14 cellular contexts compared by ENCODE assay signal in genomic region chr12:31928246-31929139, GRCh38. TPM values are rescaled to one million over a fixed set of nuclear protein-coding genes. Genes with fewer than 3 reads are reported as not detected.
A peak's percentile ranks its signal among the peaks of the same experiment; 100 is the strongest.
DNase-seq lines count a peak whose midpoint lies in the region; ATAC-seq, FAIRE-seq and TF ChIP-seq lines count a peak whose summit lies in the region.
"Had no signal": no experiment of that assay in that cellular context is flagged by ENCODE, and none has a peak within 500 bp of the region (broad histone marks: within the 10 kb centered on the region; RNA-seq: fewer than 3 reads in every experiment).

No MANE protein-coding gene starts in this region.

- H3K27ac ChIP-seq in A673 (ENCODE audit: low read depth, low read length, poor library complexity, severe bottlenecking) = no peak overlapping the region
- H3K27ac ChIP-seq: lower lobe of right lung, right lobe of liver had no signal

- TF ChIP-seq POLR2A in GM12892 (IDR thresholded peaks at IDR 0.05; ENCODE audit: low read depth, low read length) = no peak

- no TSS peak for BruUV-seq in A673 (replicated peaks; lab: Mats Ljungman, UMichigan)

- H3K4me3 Mint-ChIP-seq in naive thymus-derived CD8-positive, alpha-beta T cell = peak overlapping the region; percentile 76 to 95 (median 88)

- H3K4me3 ChIP-seq in A673 (ENCODE audit: low read depth, low read length, poor library complexity, severe bottlenecking) = no peak overlapping the region
- H3K4me3 ChIP-seq: lower lobe of right lung, right lobe of liver had no signal

- TF ChIP-seq CTCF in A673 (conservative IDR thresholded peaks at IDR 0.05; ENCODE audit: low read depth, low read length) = no peak

- H3K36me3 ChIP-seq in A673 (ENCODE audit: insufficient read depth, low read length, poor library complexity, severe bottlenecking) = no peaks in the 10 kb centered on the region
- H3K36me3 ChIP-seq: lower lobe of right lung, right lobe of liver had no signal

- no peak for DNase-seq in GM12892 (ENCODE audit: insufficient read length)
- DNase-seq in activated T-cell treated with anti-CD3 and anti-CD28 coated beads, Interleukin-2, amount 50 U/mL, for 48 hours = peak; percentile 32 to 43
- DNase-seq in naive thymus-derived CD8-positive, alpha-beta T cell = peak in 6 of 10 donors; percentile 7 to 64 (median 30)
- DNase-seq in A673 (ENCODE audit: low spot score) = no peak
- no peak for DNase-seq in AG20443 (ENCODE audit: low spot score)
- DNase-seq in NOMO-1 treated with DMSO at 0.1 percent for 48 hours (lab: John Stamatoyannopoulos, UW; ENCODE audit: unreplicated experiment) = no peak
- DNase-seq: Calu3, GOT3, lower lobe of right lung, NCI-H1436, right lobe of liver had no signal

- POLR2A ChIA-PET in naive thymus-derived CD8-positive, alpha-beta T cell (lab: Charles Lee) = interaction anchor here (0.6 to 1.9 kb wide), 16 partner anchors 13 to 269 kb away, joined by 3 to 31 read pairs (median 4); partner anchors contain the start of genes ETFBKMT and RESF1
- POLR2A ChIA-PET in A673 (lab: Charles Lee; ENCODE audit: low non-redundant PET) = no interaction called here

- H3K4me1 ChIP-seq in A673 (ENCODE audit: insufficient read depth, low read length, poor library complexity, severe bottlenecking) = no peaks in the 10 kb centered on the region
- H3K4me1 ChIP-seq: lower lobe of right lung, right lobe of liver had no signal

- intact Hi-C loops in A673 (cut with micrococcal nuclease; ENCODE audit: unreplicated experiment) = no loop called here

- peak overlapping the region; percentile 92 to 99 (median 98) for H3K27ac Mint-ChIP-seq in naive thymus-derived CD8-positive, alpha-beta T cell

- peaks cover 21 to 64% (median 55%) of the 10 kb centered on the region in 4 donors for H3K4me1 Mint-ChIP-seq in naive thymus-derived CD8-positive, alpha-beta T cell

- no peaks in the 10 kb centered on the region for H3K27me3 ChIP-seq in A673 (replicated peaks; ENCODE audit: insufficient read depth, low read depth, low read length, poor library complexity)
- H3K27me3 ChIP-seq: right lobe of liver had no signal

- ATAC-seq in HG02870 (IDR thresholded peaks at IDR 0.05; ENCODE audit: unreplicated experiment) = peak; percentile 67
- peak; percentile 90 to 91 for ATAC-seq in naive thymus-derived CD8-positive, alpha-beta T cell
- ATAC-seq in HG03108 (IDR thresholded peaks at IDR 0.05; ENCODE audit: unreplicated experiment) = no peak
- ATAC-seq: lower lobe of right lung, Panc1, right lobe of liver had no signal

- peaks cover 6% of the 10 kb centered on the region for H3K9me3 ChIP-seq in A673 (ENCODE audit: low read depth, low read length, poor library complexity, severe bottlenecking)
- H3K9me3 ChIP-seq: right lobe of liver had no signal

- peak; percentile 71 for FAIRE-seq in GM12892 (lab: Jason Lieb, UNC)

- H3K27me3 Mint-ChIP-seq in naive thymus-derived CD8-positive, alpha-beta T cell = no peaks in the 10 kb centered on the region

- CTCF ChIA-PET in A673 (lab: Charles Lee) = no interaction called here

- H3K9me3 Mint-ChIP-seq in naive thymus-derived CD8-positive, alpha-beta T cell = peaks cover 0 to 33% (median 11%) of the 10 kb centered on the region in 9 donors

- H3K36me3 Mint-ChIP-seq in naive thymus-derived CD8-positive, alpha-beta T cell = peaks cover 0 to 14% (median 13%) of the 10 kb centered on the region in 3 donors

RNA-seq across cellular contexts. Expression of gene RESF1, which starts 30.7 kb away (rescaled TPM):
- 36.4 TPM for polyA plus RNA-seq in GM12892 (2012; ENCODE audit: missing spikeins)
- 100 to 1,000 TPM; 541 to 583 TPM for total RNA-seq in naive thymus-derived CD8-positive, alpha-beta T cell
- polyA plus RNA-seq in naive thymus-derived CD8-positive, alpha-beta T cell = 100 to 1,000 TPM; 129 to 237 (median 154) TPM
- total RNA-seq in A673 (2021) = 48.2 and 63.7 TPM in 2 replicates

Comparison
In these comparisons a context has a peak if more than half of its experiments do, and no peak if none do; other contexts are left out.
1. DNase-seq: peak in activated T-cell treated with anti-CD3 and anti-CD28 coated beads, Interleukin-2, amount 50 U/mL, for 48 hours (2 of 2) and naive thymus-derived CD8-positive, alpha-beta T cell (6 of 10); none in GM12892 (single experiment), A673 (single experiment), AG20443 (single experiment) and NOMO-1 treated with DMSO at 0.1 percent for 48 hours (single experiment).